ENCODE assay signal across 17 cellular contexts in genomic region chr1:89285715-89286380, GRCh38. TPM values are rescaled to one million over a fixed set of nuclear protein-coding genes. Genes with fewer than 3 reads are reported as not detected.
DNase-seq lines count a peak whose midpoint lies in the region; ATAC-seq lines count a peak whose summit lies in the region.
"Had no signal": no experiment of that assay in that cellular context is flagged by ENCODE, and none has a peak within 500 bp of the region (broad histone marks: within the 10 kb centered on the region; RNA-seq: fewer than 3 reads in every experiment).

No MANE protein-coding gene starts in this region.

- H3K9me3 Mint-ChIP-seq in activated CD4-positive, alpha-beta T cell treated with anti-CD3 and anti-CD28 coated beads, Interleukin-2, amount 10 ng/mL, durations not matched to agents 7 days and 5 days, result peaks cover 44% of the 10 kb centered on the region
- H3K9me3 Mint-ChIP-seq in immature natural killer cell, result no peaks in the 10 kb centered on the region
- H3K9me3 Mint-ChIP-seq in stimulated activated naive CD8-positive, alpha-beta T cell treated with anti-CD3 and anti-CD28 coated beads, Interleukin-15, Interleukin-2, amounts not matched to agents 100 ng/mL and 50 ng/mL, for 24 hours, result peaks cover 18% of the 10 kb centered on the region

- peak; percentile 32 for DNase-seq in activated CD4-positive, alpha-beta T cell treated with anti-CD3 and anti-CD28 coated beads, Interleukin-2, amount 10 ng/mL, durations not matched to agents 7 days and 5 days
- no peak for DNase-seq in activated CD4-positive, alpha-beta T cell treated with anti-CD3 and anti-CD28 coated beads for 4 hours
- DNase-seq in T-helper 17 cell (no peak), immature natural killer cell (peak; percentile 62 to 68 (median 66)), NCI-H187 treated with DMSO at 0.1 percent for 48 hours (lab: John Stamatoyannopoulos, UW) (no peak), DMS 273 (lab: John Stamatoyannopoulos, UW; ENCODE audit: unreplicated experiment) (no peak)
- DNase-seq: DMS79 treated with DMSO at 0.1 percent for 48 hours; hypothalamus; IMR-90; NCI-H2107; NCI-H526 treated with DMSO at 0.1 percent for 48 hours; ovary; stimulated activated CD4-positive, alpha-beta T cell treated with anti-CD3 and anti-CD28 coated beads, Interleukin-4, amount 100 ng/mL, for 4 hours; trophoblast cell had no signal

- CTCF ChIA-PET in activated CD4-positive, alpha-beta T cell treated with anti-CD3 and anti-CD28 coated beads, Interleukin-2, amount 10 ng/mL, durations not matched to agents 7 days and 5 days (lab: Charles Lee), result interaction anchor here (1.0 to 2.6 kb wide), 8 partner anchors 8 to 216 kb away, joined by 3 to 13 read pairs (median 4); no protein-coding TSS in a partner anchor

- H3K27ac Mint-ChIP-seq in activated CD4-positive, alpha-beta T cell treated with anti-CD3 and anti-CD28 coated beads, Interleukin-2, amount 10 ng/mL, durations not matched to agents 7 days and 5 days, result peak overlapping the region; percentile 95
- H3K27ac Mint-ChIP-seq in T-helper 17 cell (peak overlapping the region; percentile 96), immature natural killer cell (peak overlapping the region; percentile 84 to 97 (median 90))
- peak overlapping the region; percentile 83 for H3K27ac Mint-ChIP-seq in stimulated activated naive CD8-positive, alpha-beta T cell treated with anti-CD3 and anti-CD28 coated beads, Interleukin-15, Interleukin-2, amounts not matched to agents 100 ng/mL and 50 ng/mL, for 24 hours

- peak; percentile 58 for ATAC-seq in T-helper 17 cell
- no peak for ATAC-seq in HG03520 (IDR thresholded peaks at IDR 0.05; ENCODE audit: unreplicated experiment)
- ATAC-seq: A549 had no signal

- H3K36me3 Mint-ChIP-seq in activated CD4-positive, alpha-beta T cell treated with anti-CD3 and anti-CD28 coated beads, Interleukin-2, amount 10 ng/mL, durations not matched to agents 7 days and 5 days (ENCODE audit: low read depth), result peaks cover 73% of the 10 kb centered on the region
- H3K36me3 Mint-ChIP-seq in T-helper 17 cell (ENCODE audit: low read depth) (peaks cover 8% of the 10 kb centered on the region), immature natural killer cell (no peaks in the 10 kb centered on the region)
- H3K36me3 Mint-ChIP-seq in stimulated activated naive CD8-positive, alpha-beta T cell treated with anti-CD3 and anti-CD28 coated beads, Interleukin-15, Interleukin-2, amounts not matched to agents 100 ng/mL and 50 ng/mL, for 24 hours (ENCODE audit: low read depth), result peaks cover 8% of the 10 kb centered on the region

- peaks cover 86% of the 10 kb centered on the region for H3K4me1 Mint-ChIP-seq in activated CD4-positive, alpha-beta T cell treated with anti-CD3 and anti-CD28 coated beads, Interleukin-2, amount 10 ng/mL, durations not matched to agents 7 days and 5 days
- H3K4me1 Mint-ChIP-seq in T-helper 17 cell (peaks cover 53% of the 10 kb centered on the region), immature natural killer cell (peaks cover 75 to 84% of the 10 kb centered on the region in 2 donors)
- peaks cover 74% of the 10 kb centered on the region for H3K4me1 Mint-ChIP-seq in stimulated activated naive CD8-positive, alpha-beta T cell treated with anti-CD3 and anti-CD28 coated beads, Interleukin-15, Interleukin-2, amounts not matched to agents 100 ng/mL and 50 ng/mL, for 24 hours (ENCODE audit: low read depth)

- H3K27me3 Mint-ChIP-seq in activated CD4-positive, alpha-beta T cell treated with anti-CD3 and anti-CD28 coated beads, Interleukin-2, amount 10 ng/mL, durations not matched to agents 7 days and 5 days, result no peaks in the 10 kb centered on the region
- H3K27me3 Mint-ChIP-seq in T-helper 17 cell (no peaks in the 10 kb centered on the region), immature natural killer cell (ENCODE audit: low read depth in 3 of 3) (peaks cover 2 to 8% (median 6%) of the 10 kb centered on the region in 3 donors)
- H3K27me3 Mint-ChIP-seq in stimulated activated naive CD8-positive, alpha-beta T cell treated with anti-CD3 and anti-CD28 coated beads, Interleukin-15, Interleukin-2, amounts not matched to agents 100 ng/mL and 50 ng/mL, for 24 hours, result no peaks in the 10 kb centered on the region

- peak overlapping the region; percentile 31 for H3K4me3 Mint-ChIP-seq in activated CD4-positive, alpha-beta T cell treated with anti-CD3 and anti-CD28 coated beads, Interleukin-2, amount 10 ng/mL, durations not matched to agents 7 days and 5 days
- peak overlapping the region; percentile 82 for H3K4me3 Mint-ChIP-seq in T-helper 17 cell
- H3K4me3 Mint-ChIP-seq in immature natural killer cell, result peak overlapping the region; percentile 56 to 77 (median 71)
- peak overlapping the region; percentile 25 for H3K4me3 Mint-ChIP-seq in stimulated activated naive CD8-positive, alpha-beta T cell treated with anti-CD3 and anti-CD28 coated beads, Interleukin-15, Interleukin-2, amounts not matched to agents 100 ng/mL and 50 ng/mL, for 24 hours

- no peaks in the 10 kb centered on the region for H3K9me3 ChIP-seq in T-helper 17 cell (ENCODE audit: control insufficient read depth, low read length, poor library complexity, severe bottlenecking)
- H3K9me3 ChIP-seq: A549, ovary had no signal

- POLR2A ChIA-PET in activated CD4-positive, alpha-beta T cell treated with anti-CD3 and anti-CD28 coated beads, Interleukin-2, amount 10 ng/mL, durations not matched to agents 7 days and 5 days (lab: Charles Lee), result interaction anchor here (1.3 kb wide), 1 partner anchor 11 kb away, joined by 3 read pairs; no protein-coding TSS in a partner anchor

RNA-seq across cellular contexts. Expression of gene GBP5, which starts 13.2 kb away (rescaled TPM):
- 100 to 1,000 TPM; 370 to 405 TPM for total RNA-seq in activated CD4-positive, alpha-beta T cell treated with anti-CD3 and anti-CD28 coated beads, Interleukin-2, amount 10 ng/mL, durations not matched to agents 7 days and 5 days
- 100 to 1,000 TPM; 122 to 132 TPM for total RNA-seq in T-helper 17 cell
- polyA plus RNA-seq in immature natural killer cell, result 100 to 1,000 TPM in 1 of 3 donors, 10 to 100 TPM in 2; 74.4 to 212 (median 90.8) TPM
- total RNA-seq: IMR-90 had no signal
- polyA plus RNA-seq: IMR-90 had no signal

Comparison
In these comparisons a context has a peak if more than half of its experiments do, and no peak if none do; other contexts are left out.
1. DNase-seq: peak in activated CD4-positive, alpha-beta T cell treated with anti-CD3 and anti-CD28 coated beads, Interleukin-2, amount 10 ng/mL, durations not matched to agents 7 days and 5 days (single experiment) and immature natural killer cell (3 of 3); none in activated CD4-positive, alpha-beta T cell treated with anti-CD3 and anti-CD28 coated beads for 4 hours (0 of 2), T-helper 17 cell (0 of 3), NCI-H187 treated with DMSO at 0.1 percent for 48 hours (single experiment) and DMS 273 (single experiment).
2. H3K4me3 Mint-ChIP-seq: peak in every context shown above with its lines; median percentile 82 in T-helper 17 cell; 71 in immature natural killer cell; 31 in activated CD4-positive, alpha-beta T cell treated with anti-CD3 and anti-CD28 coated beads, Interleukin-2, amount 10 ng/mL, durations not matched to agents 7 days and 5 days; 25 in stimulated activated naive CD8-positive, alpha-beta T cell treated with anti-CD3 and anti-CD28 coated beads, Interleukin-15, Interleukin-2, amounts not matched to agents 100 ng/mL and 50 ng/mL, for 24 hours.
3. Peak in every context shown above with its lines, with median percentiles within 50 percentile points of each other: H3K27ac Mint-ChIP-seq.